Comparison of ENCODE assay signal across 8 cellular contexts in genomic region chr5:173973614-173973969, GRCh38. TPM values are rescaled to one million over a fixed set of nuclear protein-coding genes. Genes with fewer than 3 reads are reported as not detected.
DNase-seq lines count a peak whose midpoint lies in the region; ATAC-seq, FAIRE-seq and TF ChIP-seq lines count a peak whose summit lies in the region.

No MANE protein-coding gene starts in this region.

- peak overlapping the region; percentile 86 for H3K4me2 ChIP-seq in PC-3 (ENCODE audit: low read length)
- peak overlapping the region; percentile 75 for H3K4me2 ChIP-seq in endothelial cell of umbilical vein (ENCODE audit: insufficient read depth, low read length)

- no peak for FAIRE-seq in endothelial cell of umbilical vein (lab: Jason Lieb, UNC)

- H3K27me3 Mint-ChIP-seq in nephron (ENCODE audit: low read depth) = peaks cover 16% of the 10 kb centered on the region

- peaks cover 10% of the 10 kb centered on the region for H3K9me3 Mint-ChIP-seq in nephron

- H4K20me1 ChIP-seq in PC-3 (ENCODE audit: low read length) (no peaks in the 10 kb centered on the region), endothelial cell of umbilical vein (replicated peaks; ENCODE audit: control insufficient read depth, extremely low read depth, insufficient read depth, low read length) (no peaks in the 10 kb centered on the region)

- CTCF ChIA-PET in PC-3 (lab: Charles Lee) = interaction anchor here (0.6 to 2.2 kb wide), 11 partner anchors 10 to 358 kb away, joined by 3 to 15 read pairs (median 4); partner anchors contain the start of genes CPEB4 and NSG2
- CTCF ChIA-PET in endothelial cell of umbilical vein (lab: Charles Lee) = interaction anchor here (0.6 to 4.1 kb wide), 49 partner anchors 8 to 679 kb away, joined by 3 to 150 read pairs (median 5); partner anchors contain the start of genes BOD1 and CPEB4

- H3F3A ChIP-seq in PC-3 (ENCODE audit: low read length, unreplicated experiment) = no peaks in the 10 kb centered on the region

- H2AFZ ChIP-seq in PC-3 (ENCODE audit: low read length) = peak overlapping the region; percentile 93
- H2AFZ ChIP-seq in endothelial cell of umbilical vein (ENCODE audit: low read depth, low read length) = peak overlapping the region; percentile 98

- H3K4me1 Mint-ChIP-seq in nephron = peaks cover 37% of the 10 kb centered on the region

- POLR2A ChIA-PET in PC-3 (lab: Charles Lee; ENCODE audit: unreplicated experiment) (interaction anchor here (0.5 kb wide), 1 partner anchor 110 kb away, joined by 3 read pairs; no protein-coding TSS in a partner anchor), endothelial cell of umbilical vein (lab: Charles Lee) (interaction anchor here (0.7 kb wide), 1 partner anchor 358 kb away, joined by 3 read pairs; no protein-coding TSS in a partner anchor)

- peak; percentile 27 for ATAC-seq in GM21825 (IDR thresholded peaks at IDR 0.05; ENCODE audit: unreplicated experiment)
- peak; percentile 21 for ATAC-seq in PC-3
- no peak for ATAC-seq in HG03469 (IDR thresholded peaks at IDR 0.05; ENCODE audit: unreplicated experiment)

- H3K36me3 Mint-ChIP-seq in nephron (ENCODE audit: low read depth) = no peaks in the 10 kb centered on the region

- H3K79me2 ChIP-seq in PC-3 (ENCODE audit: low read length) (no peaks in the 10 kb centered on the region), endothelial cell of umbilical vein (ENCODE audit: control insufficient read depth, insufficient read depth, low read length) (no peaks in the 10 kb centered on the region)

- peak; percentile 20 for DNase-seq in COLO668 (lab: John Stamatoyannopoulos, UW; ENCODE audit: unreplicated experiment)
- DNase-seq in PC-3 = peak; percentile 34
- DNase-seq in endothelial cell of umbilical vein (ENCODE audit: low read depth, low spot score) = no peak
- no peak for DNase-seq in activated gamma-delta T cell treated with Interleukin-2 at 50 U/mL for 16 hours
- no peak for DNase-seq in HUDEP-2 (lab: John Stamatoyannopoulos, UW; ENCODE audit: unreplicated experiment in 76 of 76)

- intact Hi-C loops in PC-3 (cut with micrococcal nuclease) = loop anchor here (1.0 kb wide), 5 partner anchors 54 to 354 kb away; no protein-coding TSS in a partner anchor
- intact Hi-C loops in endothelial cell of umbilical vein (cut with micrococcal nuclease) = loop anchor here (1.0 kb wide), 10 partner anchors 54 to 677 kb away; partner anchors contain the start of gene CPEB4

- TF ChIP-seq CTCF in PC-3 (conservative IDR thresholded peaks at IDR 0.05; ENCODE audit: low read depth, low read length) (no peak), endothelial cell of umbilical vein (IDR thresholded peaks at IDR 0.05; ENCODE audit: extremely low read depth in 1 of 2, insufficient read depth in 1 of 2, low read depth in 1 of 2, low read length in 2 of 2) (no peak), nephron (IDR thresholded peaks at IDR 0.05; ENCODE audit: unreplicated experiment in 3 of 3) (no peak)

- H3K4me3 ChIP-seq in PC-3 (ENCODE audit: low read length) (peak overlapping the region; percentile 68), endothelial cell of umbilical vein (replicated peaks in 1 of 3; ENCODE audit: insufficient read depth in 1 of 3, low read depth in 1 of 3, low read length in 3 of 3) (peak overlapping the region in 2 of 3 experiments; percentile 36 to 59)

- H3K4me3 Mint-ChIP-seq in nephron = peak overlapping the region; percentile 85 to 92 (median 90)

- no TSS peak for BruUV-seq in PC-3 (replicated peaks; lab: Mats Ljungman, UMichigan)
- BruUV-seq in endothelial cell of umbilical vein (replicated peaks; lab: Mats Ljungman, UMichigan) = no TSS peak

- H3K27ac ChIP-seq in PC-3 (ENCODE audit: low read length) = no peak overlapping the region
- no peak overlapping the region for H3K27ac ChIP-seq in endothelial cell of umbilical vein (ENCODE audit: insufficient read depth, low read depth, low read length)

- no peaks in the 10 kb centered on the region for H3K27me3 ChIP-seq in PC-3 (ENCODE audit: low read length)
- peaks cover 0 to 2% of the 10 kb centered on the region in 2 experiments for H3K27me3 ChIP-seq in endothelial cell of umbilical vein (ENCODE audit: control insufficient read depth in 2 of 2, insufficient read depth in 2 of 2, low read length in 2 of 2)

- peak overlapping the region; percentile 16; the same call in 1 of the 2 replicates for H3K9ac ChIP-seq in PC-3 (ENCODE audit: low read length)
- peak overlapping the region; percentile 45 for H3K9ac ChIP-seq in endothelial cell of umbilical vein (replicated peaks; ENCODE audit: extremely low read depth, insufficient read depth, low read length)

- H3K36me3 ChIP-seq in PC-3 (ENCODE audit: low read depth, low read length) (no peaks in the 10 kb centered on the region), endothelial cell of umbilical vein (ENCODE audit: control insufficient read depth in 2 of 2, extremely low read depth in 1 of 2, insufficient read depth in 2 of 2, low read length in 2 of 2) (no peaks in the 10 kb centered on the region)

- dilution Hi-C loops in endothelial cell of umbilical vein (cut with MboI; ENCODE audit: extremely low pct_ligation_motif_present, low sequenced_read_pairs) = no loop called here

- H3K9me3 ChIP-seq in PC-3 (ENCODE audit: low read length) (no peaks in the 10 kb centered on the region), endothelial cell of umbilical vein (replicated peaks; ENCODE audit: control insufficient read depth, insufficient read depth, low read length) (no peaks in the 10 kb centered on the region)

- H3K4me1 ChIP-seq in PC-3 (ENCODE audit: insufficient read depth, low read length) (peaks cover 33% of the 10 kb centered on the region), endothelial cell of umbilical vein (ENCODE audit: control insufficient read depth, extremely low read depth, insufficient read depth, low read length) (peaks cover 6% of the 10 kb centered on the region)

- no peaks in the 10 kb centered on the region for H3K9me2 ChIP-seq in PC-3 (replicated peaks; ENCODE audit: low read length)

- no peaks in the 10 kb centered on the region for H3K9me1 ChIP-seq in endothelial cell of umbilical vein (replicated peaks; ENCODE audit: control insufficient read depth, extremely low read depth, insufficient read depth, low read length)

- TF ChIP-seq POLR2A in endothelial cell of umbilical vein (IDR thresholded peaks at IDR 0.05; ENCODE audit: low read depth, low read length) = no peak

- H3K27ac Mint-ChIP-seq in nephron = peak overlapping the region; percentile 67 to 95 (median 92)

TF ChIP-seq in endothelial cell of umbilical vein, 7 proteins besides CTCF, POLR2A, EP300 and RAD21:
- TF ChIP-seq JUN (IDR thresholded peaks at IDR 0.05; ENCODE audit: borderline replicate concordance, insufficient read depth, insufficient read length, low read depth) (no peak), FOS (IDR thresholded peaks at IDR 0.05; ENCODE audit: borderline replicate concordance, insufficient read depth, low read length) (no peak), EZH2 (IDR thresholded peaks at IDR 0.05; ENCODE audit: borderline replicate concordance, low read depth, low read length, severe bottlenecking) (peak; percentile 28), MYC (IDR thresholded peaks at IDR 0.05; ENCODE audit: low read depth, low read length) (no peak), GATA2 (IDR thresholded peaks at IDR 0.05; ENCODE audit: insufficient read depth, insufficient read length, low read depth, low read length) (no peak), MAX (IDR thresholded peaks at IDR 0.05; ENCODE audit: insufficient read depth, insufficient read length) (no peak), POLR2AphosphoS5 (IDR thresholded peaks at IDR 0.05; ENCODE audit: insufficient read depth, low read depth, low read length) (no peak)
TF ChIP-seq in endothelial cell of umbilical vein: peak in this region for 1.

RNA-seq across cellular contexts. Expression of gene C5orf47, which starts 15.4 kb away (rescaled TPM):
- not detected in 2 replicates for total RNA-seq in PC-3 (2014; rRNA removed)
- not detected in 2 replicates for total RNA-seq in endothelial cell of umbilical vein
- polyA plus RNA-seq in endothelial cell of umbilical vein = not detected in 2 replicates
- not detected in 2 replicates for polyA plus RNA-seq in endothelial cell of umbilical vein (2011; cell fraction: cytosol; rRNA removed)
- polyA plus RNA-seq in endothelial cell of umbilical vein (2011; cell fraction: nucleus; rRNA removed) = not detected in 2 replicates
- polyA plus RNA-seq in endothelial cell of umbilical vein (2012) = not detected in 2 replicates
- not detected in 2 replicates for polyA minus RNA-seq in endothelial cell of umbilical vein
- polyA minus RNA-seq in endothelial cell of umbilical vein (2011; cell fraction: cytosol; rRNA and poly(A)+ RNA removed) = not detected
- not detected in 2 replicates for polyA minus RNA-seq in endothelial cell of umbilical vein (2011; cell fraction: nucleus; rRNA and poly(A)+ RNA removed)

Comparison
In these comparisons a context has a peak if more than half of its experiments do, and no peak if none do; other contexts are left out.
1. DNase-seq: peak in COLO668 (single experiment) and PC-3 (single experiment); none in endothelial cell of umbilical vein (single experiment), activated gamma-delta T cell treated with Interleukin-2 at 50 U/mL for 16 hours (single experiment) and HUDEP-2 (0 of 76).